Comparison of ENCODE assay signal across 1 cellular context in genomic region chr1:19209439-19209989, GRCh38.
TF ChIP-seq lines count a peak whose summit lies in the region.

No MANE protein-coding gene starts in this region.

TF ChIP-seq in GM12878, 131 proteins besides CTCF, POLR2A, EP300 and RAD21:
- TF ChIP-seq PML (IDR thresholded peaks at IDR 0.05; ENCODE audit: low read length) (no peak), STAT1 (conservative IDR thresholded peaks at IDR 0.05) (no peak), BCL3 (IDR thresholded peaks at IDR 0.05; ENCODE audit: borderline replicate concordance, insufficient read depth, low read depth, low read length, poor library complexity, severe bottlenecking) (peak; percentile 79), HCFC1 (IDR thresholded peaks at IDR 0.05; ENCODE audit: low read length) (no peak), MTA2 (IDR thresholded peaks at IDR 0.05; ENCODE audit: low read depth) (no peak), CHD2 (IDR thresholded peaks at IDR 0.05; ENCODE audit: borderline replicate concordance, low read depth, low read length) (peak; percentile 21; the same call in 1 of the 2 replicates), SREBF1 (IDR thresholded peaks at IDR 0.05; ENCODE audit: low read length) (no peak), SRF (IDR thresholded peaks at IDR 0.05; ENCODE audit: low read depth in 2 of 2, low read length in 2 of 2) (peak; percentile 11 to 58; a peak in 1 of 4 replicates), MEF2B (IDR thresholded peaks at IDR 0.05; ENCODE audit: partially characterized antibody, poor library complexity, severe bottlenecking) (peak; percentile 22), POLR2AphosphoS5 (IDR thresholded peaks at IDR 0.05; ENCODE audit: low read length) (peak; percentile 69; the same call in 1 of the 2 replicates), SMAD1 (IDR thresholded peaks at IDR 0.05; ENCODE audit: low read depth, partially characterized antibody) (peak; percentile 12), CEBPZ (IDR thresholded peaks at IDR 0.05; ENCODE audit: low read depth, low read length) (no peak), IKZF2 (IDR thresholded peaks at IDR 0.05) (peak in 1 of 2 experiments; percentile 13; a peak in 1 of 4 replicates), RELB (IDR thresholded peaks at IDR 0.05; ENCODE audit: low read depth) (no peak), HDGF (IDR thresholded peaks at IDR 0.05) (no peak), TBL1XR1 (IDR thresholded peaks at IDR 0.05; ENCODE audit: low read depth, low read length) (no peak), POU2F2 (IDR thresholded peaks at IDR 0.05; ENCODE audit: borderline replicate concordance, low read depth, low read length) (peak; percentile 79; the same call in 2 of the 3 replicates), ZNF622 (IDR thresholded peaks at IDR 0.05) (no peak), ZNF217 (IDR thresholded peaks at IDR 0.05) (no peak), MLLT1 (IDR thresholded peaks at IDR 0.05) (0 out of 2 replicates have a peak, but pooled peaks have one; percentile 31), SP1 (IDR thresholded peaks at IDR 0.05; ENCODE audit: low read depth, low read length) (peak; percentile 26), ESRRA (IDR thresholded peaks at IDR 0.05; ENCODE audit: low read length) (no peak), ZZZ3 (IDR thresholded peaks at IDR 0.05; ENCODE audit: control insufficient read depth, insufficient read length, low read depth) (no peak), PRDM15 (CRISPR knock-in tag; IDR thresholded peaks at IDR 0.05) (no peak), E4F1 (IDR thresholded peaks at IDR 0.05; ENCODE audit: borderline replicate concordance, partially characterized antibody) (no peak), MAX (IDR thresholded peaks at IDR 0.05; ENCODE audit: low read depth, low read length) (no peak), CHD4 (IDR thresholded peaks at IDR 0.05) (no peak), NFXL1 (IDR thresholded peaks at IDR 0.05; ENCODE audit: borderline replicate concordance) (no peak), BHLHE40 (IDR thresholded peaks at IDR 0.05; ENCODE audit: borderline replicate concordance in 1 of 2, low read depth in 2 of 2, low read length in 1 of 2) (peak; percentile 78 to 84; a peak in 3 of 4 replicates), ETV6 (conservative IDR thresholded peaks at IDR 0.05 in 1 of 2, IDR thresholded peaks at IDR 0.05 in 1 of 2; ENCODE audit: borderline replicate concordance in 1 of 2, low read depth in 1 of 2) (no peak), TCF3 (IDR thresholded peaks at IDR 0.05; ENCODE audit: borderline replicate concordance, insufficient read depth, low read depth, low read length) (no peak), MYB (IDR thresholded peaks at IDR 0.05; ENCODE audit: borderline replicate concordance, low read depth, low read length) (0 out of 2 replicates have a peak, but pooled peaks have one; percentile 13), MYC (IDR thresholded peaks at IDR 0.05; ENCODE audit: insufficient read depth, insufficient read length, insufficient replicate concordance, low read length, severe bottlenecking) (no peak), ASH2L (IDR thresholded peaks at IDR 0.05; ENCODE audit: borderline replicate concordance, low read depth) (0 out of 2 replicates have a peak, but pooled peaks have one; percentile 66), RAD51 (IDR thresholded peaks at IDR 0.05) (peak; percentile 22; the same call in 1 of the 2 replicates), ZNF592 (IDR thresholded peaks at IDR 0.05) (no peak), POLR2AphosphoS2 (IDR thresholded peaks at IDR 0.05; ENCODE audit: low read depth, low read length) (no peak; the same call in 1 of the 2 replicates), BACH1 (IDR thresholded peaks at IDR 0.05; ENCODE audit: borderline replicate concordance) (peak; percentile 34; the same call in 1 of the 2 replicates), MTA3 (IDR thresholded peaks at IDR 0.05; ENCODE audit: borderline replicate concordance, low read length) (no peak), NBN (IDR thresholded peaks at IDR 0.05) (no peak)
